ENCODE assay signal across 27 cellular contexts in genomic region chr10:73239908-73240307, GRCh38.
"Had no signal": no experiment of that assay in that cellular context is flagged by ENCODE, and none has a peak within 500 bp of the region (broad histone marks: within the 10 kb centered on the region; RNA-seq: fewer than 3 reads in every experiment).

No MANE protein-coding gene starts in this region.

- H3K9me3 ChIP-seq: body of pancreas, esophagus squamous epithelium, gastroesophageal sphincter, heart right ventricle had no signal

- H3K27me3 ChIP-seq: body of pancreas, esophagus squamous epithelium, gastroesophageal sphincter, heart right ventricle had no signal

- ATAC-seq: activated CD4-positive, CD25-positive, alpha-beta regulatory T cell treated with anti-CD3 and anti-CD28 coated beads, Interleukin-2, amount 50 U/mL, for 24 hours; activated CD8-positive, alpha-beta T cell treated with anti-CD3 and anti-CD28 coated beads for 36 hours; activated T-cell treated with anti-CD3 and anti-CD28 coated beads, Interleukin-2, amount 50 U/mL, for 4 hours; activated T-helper 17 cell treated with anti-CD3 and anti-CD28 coated beads, Interleukin-2, amount 50 U/mL, for 72 hours; body of pancreas; effector memory CD8-positive, alpha-beta T cell; gastroesophageal sphincter; heart right ventricle had no signal

- H3K4me3 Mint-ChIP-seq: activated B cell treated with CpG ODN at 0.5 μM for 24 hours; activated CD8-positive, alpha-beta T cell treated with anti-CD3 and anti-CD28 coated beads for 36 hours; activated naive CD4-positive, alpha-beta T cell treated with anti-CD3 and anti-CD28 coated beads for 36 hours; activated naive CD4-positive, alpha-beta T cell treated with anti-CD3 and anti-CD28 coated beads, Interleukin-2, amount 50 U/mL, for 24 hours; activated T-cell treated with anti-CD3 and anti-CD28 coated beads, Interleukin-2, amount 50 U/mL, for 4 hours; activated T-helper 17 cell treated with anti-CD3 and anti-CD28 coated beads, Interleukin-2, amount 50 U/mL, for 72 hours; effector memory CD8-positive, alpha-beta T cell had no signal

- H3K27ac ChIP-seq: body of pancreas, epithelial cell of prostate, esophagus squamous epithelium, gastroesophageal sphincter, heart right ventricle, VCaP had no signal

- DNase-seq: activated B cell treated with CpG ODN at 0.5 μM for 24 hours; activated CD4-positive, alpha-beta T cell treated with anti-CD3 and anti-CD28 coated beads for 48 hours; activated CD4-positive, alpha-beta T cell treated with anti-CD3 and anti-CD28 coated beads, Interleukin-2, amount 50 U/mL, for 1 hour; activated CD4-positive, alpha-beta T cell treated with anti-CD3 and anti-CD28 coated beads, Interleukin-2, amount 50 U/mL, for 48 hours; activated CD8-positive, alpha-beta memory T cell treated with anti-CD3 and anti-CD28 coated beads for 24 hours; activated CD8-positive, alpha-beta T cell treated with anti-CD3 and anti-CD28 coated beads for 36 hours; activated effector memory CD4-positive, alpha-beta T cell treated with Interleukin-2 at 50 U/mL for 16 hours; activated naive CD4-positive, alpha-beta T cell treated with anti-CD3 and anti-CD28 coated beads for 36 hours; activated T-cell treated with anti-CD3 and anti-CD28 coated beads, Interleukin-2, amount 50 U/mL, for 4 hours; amniotic stem cell; anterior cingulate cortex; body of pancreas; caudate nucleus; cortex of kidney; dermis blood vessel endothelial cell; effector CD4-positive, alpha-beta T cell; effector memory CD8-positive, alpha-beta T cell; esophagus squamous epithelium; foreskin melanocyte; heart right ventricle; T-helper 2 cell had no signal

- H3K27me3 Mint-ChIP-seq: activated B cell treated with CpG ODN at 0.5 μM for 24 hours; activated CD8-positive, alpha-beta T cell treated with anti-CD3 and anti-CD28 coated beads for 36 hours; activated naive CD4-positive, alpha-beta T cell treated with anti-CD3 and anti-CD28 coated beads, Interleukin-2, amount 50 U/mL, for 24 hours; activated T-helper 17 cell treated with anti-CD3 and anti-CD28 coated beads, Interleukin-2, amount 50 U/mL, for 72 hours; effector memory CD8-positive, alpha-beta T cell had no signal

- H3K27ac Mint-ChIP-seq: activated B cell treated with CpG ODN at 0.5 μM for 24 hours; activated CD8-positive, alpha-beta T cell treated with anti-CD3 and anti-CD28 coated beads for 36 hours; activated naive CD4-positive, alpha-beta T cell treated with anti-CD3 and anti-CD28 coated beads for 36 hours; activated naive CD4-positive, alpha-beta T cell treated with anti-CD3 and anti-CD28 coated beads, Interleukin-2, amount 50 U/mL, for 24 hours; activated T-helper 17 cell treated with anti-CD3 and anti-CD28 coated beads, Interleukin-2, amount 50 U/mL, for 72 hours; effector memory CD8-positive, alpha-beta T cell had no signal

- H3K4me3 ChIP-seq: body of pancreas, esophagus squamous epithelium, gastroesophageal sphincter, heart right ventricle had no signal

- H3K9me3 Mint-ChIP-seq: activated B cell treated with CpG ODN at 0.5 μM for 24 hours; activated CD8-positive, alpha-beta T cell treated with anti-CD3 and anti-CD28 coated beads for 36 hours; activated naive CD4-positive, alpha-beta T cell treated with anti-CD3 and anti-CD28 coated beads for 36 hours; activated naive CD4-positive, alpha-beta T cell treated with anti-CD3 and anti-CD28 coated beads, Interleukin-2, amount 50 U/mL, for 24 hours; activated T-cell treated with anti-CD3 and anti-CD28 coated beads, Interleukin-2, amount 50 U/mL, for 4 hours; activated T-helper 17 cell treated with anti-CD3 and anti-CD28 coated beads, Interleukin-2, amount 50 U/mL, for 72 hours; effector memory CD8-positive, alpha-beta T cell had no signal

- H3K4me1 ChIP-seq: body of pancreas had no signal
